ENCODE assay signal across 22 cellular contexts in the genomic region with DNA sequence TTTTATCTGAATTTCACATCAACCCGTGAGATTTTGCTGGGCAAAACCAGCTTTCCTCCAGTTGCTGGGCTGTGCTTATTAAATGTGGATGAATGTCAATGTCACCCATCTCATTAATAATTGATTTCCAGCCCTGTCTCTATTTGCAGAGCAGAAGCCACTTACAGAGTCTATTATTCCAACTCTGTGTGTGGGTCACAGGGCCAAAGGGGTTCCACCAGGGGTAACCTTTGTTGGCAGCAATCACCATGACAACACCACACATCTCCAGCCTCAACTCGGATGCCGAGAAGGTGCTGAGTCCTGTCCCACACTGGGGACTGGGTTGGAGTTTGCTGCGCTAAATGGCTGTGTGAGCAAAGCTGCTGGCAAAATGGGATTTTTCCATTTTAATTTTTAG. TPM values are rescaled to one million over a fixed set of nuclear protein-coding genes. Genes with fewer than 3 reads are reported as not detected.
"Had no signal": no experiment of that assay in that cellular context is flagged by ENCODE, and none has a peak within 500 bp of the region (broad histone marks: within the 10 kb centered on the region; RNA-seq: fewer than 3 reads in every experiment).

No MANE protein-coding gene starts in this region.

- H3K27ac ChIP-seq: brain microvascular endothelial cell, dorsolateral prefrontal cortex, parathyroid adenoma, sigmoid colon, testis had no signal

- H3K4me1 Mint-ChIP-seq: activated B cell treated with CpG ODN at 0.5 μM for 24 hours; stimulated activated effector memory CD8-positive, alpha-beta T cell treated with anti-CD3 and anti-CD28 coated beads, Interleukin-12 subunit alpha, Interleukin-12 subunit beta, amount 100 ng/mL, for 72 hours had no signal

- ATAC-seq: activated CD8-positive, alpha-beta T cell treated with anti-CD3 and anti-CD28 coated beads, Interleukin-2, amount 10 ng/mL, durations not matched to agents 7 days and 5 days; left ventricle myocardium superior; stimulated activated effector memory CD8-positive, alpha-beta T cell treated with anti-CD3 and anti-CD28 coated beads, Interleukin-12 subunit alpha, Interleukin-12 subunit beta, amount 100 ng/mL, for 72 hours had no signal

- H3K9me3 ChIP-seq: sigmoid colon, testis had no signal

- H3K27ac Mint-ChIP-seq: activated B cell treated with CpG ODN at 0.5 μM for 24 hours; activated CD8-positive, alpha-beta T cell treated with anti-CD3 and anti-CD28 coated beads, Interleukin-2, amount 10 ng/mL, durations not matched to agents 7 days and 5 days; stimulated activated effector memory CD8-positive, alpha-beta T cell treated with anti-CD3 and anti-CD28 coated beads, Interleukin-12 subunit alpha, Interleukin-12 subunit beta, amount 100 ng/mL, for 72 hours; type B pancreatic cell had no signal

- H3K27me3 Mint-ChIP-seq: activated B cell treated with CpG ODN at 0.5 μM for 24 hours had no signal

- H3K4me3 Mint-ChIP-seq: activated B cell treated with CpG ODN at 0.5 μM for 24 hours; activated CD8-positive, alpha-beta T cell treated with anti-CD3 and anti-CD28 coated beads, Interleukin-2, amount 10 ng/mL, durations not matched to agents 7 days and 5 days; stimulated activated effector memory CD8-positive, alpha-beta T cell treated with anti-CD3 and anti-CD28 coated beads, Interleukin-12 subunit alpha, Interleukin-12 subunit beta, amount 100 ng/mL, for 72 hours had no signal

- H3K27me3 ChIP-seq: brain microvascular endothelial cell, sigmoid colon, testis had no signal

- H3K9me3 Mint-ChIP-seq: activated B cell treated with CpG ODN at 0.5 μM for 24 hours had no signal

- H3K4me1 ChIP-seq: parathyroid adenoma, sigmoid colon, testis had no signal

- H3K4me3 ChIP-seq: dorsolateral prefrontal cortex, sigmoid colon, testis had no signal

- DNase-seq: activated B cell treated with CpG ODN at 0.5 μM for 24 hours; activated CD4-positive, alpha-beta T cell treated with anti-CD3 and anti-CD28 coated beads for 48 hours; activated CD8-positive, alpha-beta T cell treated with anti-CD3 and anti-CD28 coated beads, Interleukin-2, amount 10 ng/mL, durations not matched to agents 7 days and 5 days; activated effector memory CD4-positive, alpha-beta T cell treated with Interleukin-2 at 50 U/mL for 16 hours; activated naive CD4-positive, alpha-beta T cell treated with anti-CD3 and anti-CD28 coated beads, Interleukin-2, amount 50 U/mL, for 16 hours; activated T-cell treated with anti-CD3 and anti-CD28 coated beads, Interleukin-2, amount 50 U/mL, for 48 hours; aorta; brain microvascular endothelial cell; central memory CD4-positive, alpha-beta T cell; dorsolateral prefrontal cortex; erythroblast; foreskin melanocyte; glutamatergic neuron; hypothalamus; left ventricle myocardium superior; sigmoid colon; stimulated activated CD4-positive, alpha-beta T cell treated with anti-CD3 and anti-CD28 coated beads, Interleukin-4, amount 100 ng/mL, for 24 hours; testis had no signal

- H3K36me3 Mint-ChIP-seq: stimulated activated effector memory CD8-positive, alpha-beta T cell treated with anti-CD3 and anti-CD28 coated beads, Interleukin-12 subunit alpha, Interleukin-12 subunit beta, amount 100 ng/mL, for 72 hours had no signal

- H3K36me3 ChIP-seq: brain microvascular endothelial cell, sigmoid colon had no signal

RNA-seq across cellular contexts. Expression of gene WNT5A, which starts 51.1 kb away (rescaled TPM):
- total RNA-seq: activated B cell treated with CpG ODN at 0.5 μM for 24 hours; activated CD8-positive, alpha-beta T cell treated with anti-CD3 and anti-CD28 coated beads, Interleukin-2, amount 10 ng/mL, durations not matched to agents 7 days and 5 days; T-helper 2 cell treated with Interferon-gamma antibody and Interleukin-4, amounts not matched to agents 100 ng/mL and 5 ng/mL, for 36 hours had no signal
